ENCODE assay signal across 14 cellular contexts in genomic region chr20:32368323-32368722, GRCh38. TPM values are rescaled to one million over a fixed set of nuclear protein-coding genes. Genes with fewer than 3 reads are reported as not detected.
DNase-seq lines count a peak whose midpoint lies in the region; ATAC-seq, FAIRE-seq and TF ChIP-seq lines count a peak whose summit lies in the region.
"Had no signal": no experiment of that assay in that cellular context is flagged by ENCODE, and none has a peak within 500 bp of the region (broad histone marks: within the 10 kb centered on the region; RNA-seq: fewer than 3 reads in every experiment).

No MANE protein-coding gene starts in this region.

- H2AFZ ChIP-seq in Loucy (ENCODE audit: low read length), result no peak overlapping the region

- no peak for FAIRE-seq in small intestine (lab: Jason Lieb, UNC)
- FAIRE-seq: bronchial epithelial cell had no signal

- ATAC-seq in CD4-positive, CD25-positive, alpha-beta regulatory T cell (ENCODE audit: low read depth in 2 of 2), result no peak
- ATAC-seq in body of pancreas, result peak; percentile 63
- no peak for ATAC-seq in HG03196 (IDR thresholded peaks at IDR 0.05; ENCODE audit: unreplicated experiment)

- H3K4me3 Mint-ChIP-seq in CD4-positive, CD25-positive, alpha-beta regulatory T cell, result peak overlapping the region in 2 of 4 donors; percentile 13 to 47
- no peak overlapping the region for H3K4me3 Mint-ChIP-seq in nephron progenitor cell
- H3K4me3 Mint-ChIP-seq: neural crest cell had no signal

- no peaks in the 10 kb centered on the region for H3K9me3 Mint-ChIP-seq in CD4-positive, CD25-positive, alpha-beta regulatory T cell
- H3K9me3 Mint-ChIP-seq in nephron progenitor cell, result no peaks in the 10 kb centered on the region
- H3K9me3 Mint-ChIP-seq: neural crest cell had no signal

- DNase-seq in CD4-positive, CD25-positive, alpha-beta regulatory T cell, result no peak
- DNase-seq in body of pancreas (no peak), nephron progenitor cell (no peak), NCI-H1436 treated with DMSO at 0.1 percent for 48 hours (lab: John Stamatoyannopoulos, UW) (no peak), small intestine (no peak), NCI-H187 treated with DMSO at 0.1 percent for 48 hours (lab: John Stamatoyannopoulos, UW) (no peak)
- DNase-seq: activated T-cell treated with anti-CD3 and anti-CD28 coated beads, Interleukin-2, amount 50 U/mL, for 48 hours; foreskin melanocyte; NCI-H524 treated with DMSO at 0.1 percent for 48 hours; SHP77 had no signal

- no peaks in the 10 kb centered on the region for H3K27me3 Mint-ChIP-seq in CD4-positive, CD25-positive, alpha-beta regulatory T cell
- H3K27me3 Mint-ChIP-seq in nephron progenitor cell (ENCODE audit: low read depth, poor library complexity), result no peaks in the 10 kb centered on the region

- peak overlapping the region in 1 of 3 donors; percentile 11 for H3K27ac Mint-ChIP-seq in CD4-positive, CD25-positive, alpha-beta regulatory T cell
- H3K27ac Mint-ChIP-seq in nephron progenitor cell, result peak overlapping the region; percentile 33

- H3F3A ChIP-seq in Loucy (ENCODE audit: low read depth), result no peaks in the 10 kb centered on the region

- peaks cover 53% of the 10 kb centered on the region for H3K36me3 ChIP-seq in CD4-positive, CD25-positive, alpha-beta regulatory T cell (ENCODE audit: control insufficient read depth, insufficient read depth, low read length)
- H3K36me3 ChIP-seq in Loucy (ENCODE audit: insufficient read depth, low read length) (peaks cover 61% of the 10 kb centered on the region), body of pancreas (replicated peaks in 1 of 2; ENCODE audit: insufficient read depth in 1 of 2, low read depth in 2 of 2) (peaks cover 0 to 2% of the 10 kb centered on the region in 2 donors), small intestine (ENCODE audit: control insufficient read depth in 2 of 2, insufficient read depth in 2 of 2, low read length in 2 of 2) (peaks cover 2 to 3% of the 10 kb centered on the region in 2 donors)

- no peak overlapping the region for H3K9ac ChIP-seq in Loucy (ENCODE audit: low read depth, low read length, poor library complexity, severe bottlenecking)

- peaks cover 73% of the 10 kb centered on the region for H4K20me1 ChIP-seq in Loucy (ENCODE audit: insufficient read depth, low read length, poor library complexity, severe bottlenecking)

- peaks cover 92% of the 10 kb centered on the region for H3K79me2 ChIP-seq in Loucy (ENCODE audit: insufficient read depth, low read length)

- intact Hi-C loops in body of pancreas (cut with DNase I), result loop anchor here (10.0 kb wide), 1 partner anchor 96 kb away; no protein-coding TSS in a partner anchor

- peak overlapping the region; percentile 17 for H3K4me2 ChIP-seq in Loucy (ENCODE audit: low read depth, low read length, poor library complexity, severe bottlenecking)

- H3K36me3 Mint-ChIP-seq in CD4-positive, CD25-positive, alpha-beta regulatory T cell, result peaks cover 17% of the 10 kb centered on the region
- peaks cover 18% of the 10 kb centered on the region for H3K36me3 Mint-ChIP-seq in nephron progenitor cell (ENCODE audit: low read depth)

- peak overlapping the region; percentile 30 for H3K27ac ChIP-seq in CD4-positive, CD25-positive, alpha-beta regulatory T cell (ENCODE audit: insufficient read depth, low read length, poor library complexity, severe bottlenecking)
- H3K27ac ChIP-seq in body of pancreas, result peak overlapping the region in 3 of 4 donors; percentile 32 to 76 (median 66)
- H3K27ac ChIP-seq in small intestine (ENCODE audit: low read depth in 1 of 2, low read length in 1 of 2), result no peak overlapping the region

- peak overlapping the region; percentile 72 for H3K4me3 ChIP-seq in CD4-positive, CD25-positive, alpha-beta regulatory T cell (ENCODE audit: low read depth, low read length)
- H3K4me3 ChIP-seq in Loucy (ENCODE audit: low read length, poor library complexity, severe bottlenecking) (no peak overlapping the region), body of pancreas (no peak overlapping the region), small intestine (ENCODE audit: low read depth in 1 of 2, low read length in 2 of 2) (no peak overlapping the region)

- TF ChIP-seq CTCF in Loucy (conservative IDR thresholded peaks at IDR 0.05; ENCODE audit: low read length), result no peak
- TF ChIP-seq CTCF in body of pancreas (IDR thresholded peaks at IDR 0.05), result no peak
- no peak for TF ChIP-seq CTCF in nephron progenitor cell (IDR thresholded peaks at IDR 0.05)

- peaks cover 59% of the 10 kb centered on the region for H3K4me1 ChIP-seq in CD4-positive, CD25-positive, alpha-beta regulatory T cell (ENCODE audit: control insufficient read depth, insufficient read depth, low read length, poor library complexity, severe bottlenecking)
- peaks cover 26% of the 10 kb centered on the region for H3K4me1 ChIP-seq in Loucy (ENCODE audit: insufficient read depth, low read length, poor library complexity, severe bottlenecking)
- H3K4me1 ChIP-seq in body of pancreas, result peaks cover 75% of the 10 kb centered on the region
- peaks cover 3 to 4% of the 10 kb centered on the region in 2 donors for H3K4me1 ChIP-seq in small intestine (ENCODE audit: control insufficient read depth in 2 of 2, insufficient read depth in 1 of 2, low read depth in 1 of 2, low read length in 1 of 2)

- no peaks in the 10 kb centered on the region for H3K9me2 ChIP-seq in Loucy (replicated peaks; ENCODE audit: low read depth, low read length)

- peaks cover 36 to 65% (median 56%) of the 10 kb centered on the region in 4 donors for H3K4me1 Mint-ChIP-seq in CD4-positive, CD25-positive, alpha-beta regulatory T cell
- H3K4me1 Mint-ChIP-seq in nephron progenitor cell, result peaks cover 48% of the 10 kb centered on the region

- TF ChIP-seq POLR2A in body of pancreas (IDR thresholded peaks at IDR 0.05), result no peak

- no peaks in the 10 kb centered on the region for H3K9me3 ChIP-seq in CD4-positive, CD25-positive, alpha-beta regulatory T cell (ENCODE audit: control insufficient read depth in 2 of 2, low read length in 2 of 2)
- H3K9me3 ChIP-seq in Loucy (ENCODE audit: insufficient read depth, low read depth, low read length) (no peaks in the 10 kb centered on the region), body of pancreas (no peaks in the 10 kb centered on the region), small intestine (ENCODE audit: control insufficient read depth, low read depth) (no peaks in the 10 kb centered on the region)

- H3K27me3 ChIP-seq in CD4-positive, CD25-positive, alpha-beta regulatory T cell (ENCODE audit: control insufficient read depth, insufficient read depth, low read length), result no peaks in the 10 kb centered on the region
- H3K27me3 ChIP-seq in Loucy (ENCODE audit: insufficient read depth, low read length, poor library complexity, severe bottlenecking) (no peaks in the 10 kb centered on the region), body of pancreas (no peaks in the 10 kb centered on the region), small intestine (ENCODE audit: control insufficient read depth in 2 of 2, insufficient read depth in 2 of 2, low read length in 2 of 2) (no peaks in the 10 kb centered on the region)

RNA-seq across cellular contexts. Expression of gene ASXL1, which starts 10.2 kb away (rescaled TPM):
- total RNA-seq in CD4-positive, CD25-positive, alpha-beta regulatory T cell, result 314 TPM
- polyA plus RNA-seq in CD4-positive, CD25-positive, alpha-beta regulatory T cell, result 10 to 100 TPM; 15.0 to 28.3 (median 21.1) TPM
- total RNA-seq in body of pancreas, result 100 to 1,000 TPM in 1 of 2 donors, 10 to 100 TPM in 1; 57.9 to 102 TPM
- polyA plus RNA-seq in small intestine, result 10 to 100 TPM; 16.8 to 21.1 (median 20.1) TPM

Comparison
In these comparisons a context has a peak if more than half of its experiments do, and no peak if none do; other contexts are left out.
1. H3K27ac ChIP-seq: peak in CD4-positive, CD25-positive, alpha-beta regulatory T cell (single experiment) and body of pancreas (3 of 4); none in small intestine (0 of 2).